8 cellular contexts compared by ENCODE assay signal in genomic region chr14:94080606-94081385, GRCh38. TPM values are rescaled to one million over a fixed set of nuclear protein-coding genes. Genes with fewer than 3 reads are reported as not detected.
DNase-seq lines count a peak whose midpoint lies in the region; ATAC-seq and TF ChIP-seq lines count a peak whose summit lies in the region.

A gene with protein sequence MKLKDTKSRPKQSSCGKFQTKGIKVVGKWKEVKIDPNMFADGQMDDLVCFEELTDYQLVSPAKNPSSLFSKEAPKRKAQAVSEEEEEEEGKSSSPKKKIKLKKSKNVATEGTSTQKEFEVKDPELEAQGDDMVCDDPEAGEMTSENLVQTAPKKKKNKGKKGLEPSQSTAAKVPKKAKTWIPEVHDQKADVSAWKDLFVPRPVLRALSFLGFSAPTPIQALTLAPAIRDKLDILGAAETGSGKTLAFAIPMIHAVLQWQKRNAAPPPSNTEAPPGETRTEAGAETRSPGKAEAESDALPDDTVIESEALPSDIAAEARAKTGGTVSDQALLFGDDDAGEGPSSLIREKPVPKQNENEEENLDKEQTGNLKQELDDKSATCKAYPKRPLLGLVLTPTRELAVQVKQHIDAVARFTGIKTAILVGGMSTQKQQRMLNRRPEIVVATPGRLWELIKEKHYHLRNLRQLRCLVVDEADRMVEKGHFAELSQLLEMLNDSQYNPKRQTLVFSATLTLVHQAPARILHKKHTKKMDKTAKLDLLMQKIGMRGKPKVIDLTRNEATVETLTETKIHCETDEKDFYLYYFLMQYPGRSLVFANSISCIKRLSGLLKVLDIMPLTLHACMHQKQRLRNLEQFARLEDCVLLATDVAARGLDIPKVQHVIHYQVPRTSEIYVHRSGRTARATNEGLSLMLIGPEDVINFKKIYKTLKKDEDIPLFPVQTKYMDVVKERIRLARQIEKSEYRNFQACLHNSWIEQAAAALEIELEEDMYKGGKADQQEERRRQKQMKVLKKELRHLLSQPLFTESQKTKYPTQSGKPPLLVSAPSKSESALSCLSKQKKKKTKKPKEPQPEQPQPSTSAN (minus strand): TSS chr14:94081202. CDS start chr14:94079742, 1,460 bp downstream.
A gene with protein sequence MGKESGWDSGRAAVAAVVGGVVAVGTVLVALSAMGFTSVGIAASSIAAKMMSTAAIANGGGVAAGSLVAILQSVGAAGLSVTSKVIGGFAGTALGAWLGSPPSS (plus strand): TSS chr14:94081310. CDS start chr14:94096938, 15,628 bp downstream.

- peak; percentile 97 for ATAC-seq in GM18907 (IDR thresholded peaks at IDR 0.05; ENCODE audit: unreplicated experiment)
- ATAC-seq in HG03159 (IDR thresholded peaks at IDR 0.05; ENCODE audit: unreplicated experiment) = peak; percentile 98
- ATAC-seq in WTC11 = peak; percentile 99

- POLR2A ChIA-PET in AG04449 (lab: Yijun Ruan, JAX) = interaction anchor here (0.6 to 1.2 kb wide), 8 partner anchors 15 to 1328 kb away, joined by 3 to 6 read pairs (median 3); partner anchors contain the start of gene IFI27L2
- POLR2A ChIA-PET in WTC11 (lab: Charles Lee) = interaction anchor here (1.1 to 1.4 kb wide), 5 partner anchors 13 to 51 kb away, joined by 3 to 5 read pairs (median 4); partner anchors contain the start of gene IFI27L2

- peaks cover 29% of the 10 kb centered on the region for H3K4me1 Mint-ChIP-seq in WTC11

- peaks cover 2% of the 10 kb centered on the region for H3K9me3 Mint-ChIP-seq in WTC11

- H3K4me3 ChIP-seq in AG04449 (ENCODE audit: low read depth, low read length) (peak within 1 kb of the TSS; percentile 95), cardiac fibroblast (replicated peaks in 1 of 2; ENCODE audit: low read depth in 2 of 2, low read length in 2 of 2) (peak within 1 kb of the TSS; percentile 97 to 99)

- H3K27ac Mint-ChIP-seq in WTC11 = peak within 1 kb of the TSS; percentile 93

- TF ChIP-seq CTCF in AG04449 (IDR thresholded peaks at IDR 0.05; ENCODE audit: insufficient read depth, low read length, missing control alignments) (no peak), WTC11 (IDR thresholded peaks at IDR 0.05) (no peak), cardiac fibroblast (IDR thresholded peaks at IDR 0.05; ENCODE audit: low read depth, low read length) (no peak)

- peaks cover 23% of the 10 kb centered on the region for H3K36me3 Mint-ChIP-seq in WTC11

- H3K27me3 Mint-ChIP-seq in WTC11 (ENCODE audit: low read depth) = no peaks in the 10 kb centered on the region

- CTCF ChIA-PET in AG04449 (lab: Yijun Ruan, JAX) = interaction anchor here (0.9 to 2.5 kb wide), 6 partner anchors 14 to 56 kb away, joined by 3 to 17 read pairs (median 8); partner anchors contain the start of gene IFI27L2
- CTCF ChIA-PET in WTC11 (lab: Charles Lee) = interaction anchor here (0.8 to 2.8 kb wide), 13 partner anchors 15 to 406 kb away, joined by 3 to 20 read pairs (median 3); no protein-coding TSS in a partner anchor

- DNase-seq in AG04449 (ENCODE audit: low read depth, low spot score) (peak; percentile 66), NCI-H2227 treated with DMSO at 0.1 percent for 48 hours (lab: John Stamatoyannopoulos, UW) (peak; percentile 81), WTC11 (ENCODE audit: low spot score) (peak; percentile 96), cardiac fibroblast (ENCODE audit: low read depth in 2 of 2) (peak; percentile 94 to 97), iPS-NIHi7 (ENCODE audit: extremely low spot score) (peak; percentile 100), smooth muscle cell of the brain vasculature (ENCODE audit: low read depth, low spot score) (peak; percentile 83)

- peak within 1 kb of the TSS; percentile 100 for H3K4me3 Mint-ChIP-seq in WTC11

TF ChIP-seq in WTC11, 78 proteins besides CTCF, POLR2A, EP300 and RAD21 (continues in another document):
- TF ChIP-seq FOXP4 (CRISPR knock-in tag; IDR thresholded peaks at IDR 0.05) (peak; percentile 80), PREB (CRISPR knock-in tag; IDR thresholded peaks at IDR 0.05; ENCODE audit: borderline replicate concordance) (0 out of 2 replicates have a peak, but pooled peaks have one; percentile 23), MYBL2 (CRISPR knock-in tag; IDR thresholded peaks at IDR 0.05) (no peak), E2F4 (CRISPR knock-in tag; IDR thresholded peaks at IDR 0.05; ENCODE audit: borderline replicate concordance, low read depth) (peak; percentile 62; the same call in 1 of the 2 replicates)
- TF ChIP-seq, protein P1, sequence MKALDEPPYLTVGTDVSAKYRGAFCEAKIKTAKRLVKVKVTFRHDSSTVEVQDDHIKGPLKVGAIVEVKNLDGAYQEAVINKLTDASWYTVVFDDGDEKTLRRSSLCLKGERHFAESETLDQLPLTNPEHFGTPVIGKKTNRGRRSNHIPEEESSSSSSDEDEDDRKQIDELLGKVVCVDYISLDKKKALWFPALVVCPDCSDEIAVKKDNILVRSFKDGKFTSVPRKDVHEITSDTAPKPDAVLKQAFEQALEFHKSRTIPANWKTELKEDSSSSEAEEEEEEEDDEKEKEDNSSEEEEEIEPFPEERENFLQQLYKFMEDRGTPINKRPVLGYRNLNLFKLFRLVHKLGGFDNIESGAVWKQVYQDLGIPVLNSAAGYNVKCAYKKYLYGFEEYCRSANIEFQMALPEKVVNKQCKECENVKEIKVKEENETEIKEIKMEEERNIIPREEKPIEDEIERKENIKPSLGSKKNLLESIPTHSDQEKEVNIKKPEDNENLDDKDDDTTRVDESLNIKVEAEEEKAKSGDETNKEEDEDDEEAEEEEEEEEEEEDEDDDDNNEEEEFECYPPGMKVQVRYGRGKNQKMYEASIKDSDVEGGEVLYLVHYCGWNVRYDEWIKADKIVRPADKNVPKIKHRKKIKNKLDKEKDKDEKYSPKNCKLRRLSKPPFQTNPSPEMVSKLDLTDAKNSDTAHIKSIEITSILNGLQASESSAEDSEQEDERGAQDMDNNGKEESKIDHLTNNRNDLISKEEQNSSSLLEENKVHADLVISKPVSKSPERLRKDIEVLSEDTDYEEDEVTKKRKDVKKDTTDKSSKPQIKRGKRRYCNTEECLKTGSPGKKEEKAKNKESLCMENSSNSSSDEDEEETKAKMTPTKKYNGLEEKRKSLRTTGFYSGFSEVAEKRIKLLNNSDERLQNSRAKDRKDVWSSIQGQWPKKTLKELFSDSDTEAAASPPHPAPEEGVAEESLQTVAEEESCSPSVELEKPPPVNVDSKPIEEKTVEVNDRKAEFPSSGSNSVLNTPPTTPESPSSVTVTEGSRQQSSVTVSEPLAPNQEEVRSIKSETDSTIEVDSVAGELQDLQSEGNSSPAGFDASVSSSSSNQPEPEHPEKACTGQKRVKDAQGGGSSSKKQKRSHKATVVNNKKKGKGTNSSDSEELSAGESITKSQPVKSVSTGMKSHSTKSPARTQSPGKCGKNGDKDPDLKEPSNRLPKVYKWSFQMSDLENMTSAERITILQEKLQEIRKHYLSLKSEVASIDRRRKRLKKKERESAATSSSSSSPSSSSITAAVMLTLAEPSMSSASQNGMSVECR (CRISPR knock-in tag; IDR thresholded peaks at IDR 0.05; ENCODE audit: borderline replicate concordance) = peak; percentile 63
- TF ChIP-seq, protein P2, sequence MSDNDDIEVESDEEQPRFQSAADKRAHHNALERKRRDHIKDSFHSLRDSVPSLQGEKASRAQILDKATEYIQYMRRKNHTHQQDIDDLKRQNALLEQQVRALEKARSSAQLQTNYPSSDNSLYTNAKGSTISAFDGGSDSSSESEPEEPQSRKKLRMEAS (CRISPR knock-in tag; IDR thresholded peaks at IDR 0.05) = peak; percentile 72; the same call in 1 of the 2 replicates

RNA-seq across cellular contexts. Expression of the first gene that starts in this region (rescaled TPM):
- 137 to 174 TPM (median 140 TPM) in 3 replicates for total RNA-seq in WTC11 (2021)

RNA-seq across cellular contexts. Expression of the second gene that starts in this region (rescaled TPM):
- 27.6 to 34.1 TPM (median 32.3 TPM) in 3 replicates for total RNA-seq in WTC11 (2021)

Comparison
In these comparisons a context has a peak if more than half of its experiments do, and no peak if none do; other contexts are left out.
1. Peak in every context shown above with its lines: DNase-seq, ATAC-seq and H3K4me3 ChIP-seq.